ENCODE assay signal across 8 cellular contexts in the genomic region with DNA sequence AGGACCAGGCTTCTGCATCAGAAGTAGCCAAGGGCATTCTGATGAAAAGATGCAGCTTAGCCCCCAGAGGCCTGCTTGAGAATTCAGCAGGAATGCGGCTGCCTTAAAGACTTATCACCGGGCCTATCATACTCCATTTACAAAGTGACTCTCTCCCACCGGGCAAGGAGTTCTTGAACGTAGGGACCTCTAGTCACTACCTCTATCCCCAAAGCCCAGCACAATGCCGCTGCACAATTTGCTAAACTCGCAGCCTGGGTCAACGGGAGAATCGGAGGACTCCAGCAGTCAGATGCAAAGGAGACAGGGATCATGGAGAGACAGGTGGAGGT. TPM values are rescaled to one million over a fixed set of nuclear protein-coding genes. Genes with fewer than 3 reads are reported as not detected.
DNase-seq lines count a peak whose midpoint lies in the region; ATAC-seq and TF ChIP-seq lines count a peak whose summit lies in the region.

No MANE protein-coding gene starts in this region.

- 0 to 2% (median 1%) methylated on average over 8 of the region's 8 CpGs for WGBS in stomach, 5 donors

- H3K36me3 ChIP-seq in stomach = peaks cover 0 to 32% (median 25%) of the 10 kb centered on the region in 4 donors

- ATAC-seq in GM21381 (IDR thresholded peaks at IDR 0.05; ENCODE audit: unreplicated experiment) = peak; percentile 15

- in situ Hi-C loops in astrocyte of the cerebellum (cut with HindIII; ENCODE audit: low sequenced_read_pairs) = no loop called here

- DNase-seq in CD1c-positive myeloid dendritic cell (ENCODE audit: extremely low spot score) (peak; percentile 11), HT-29 (ENCODE audit: low spot score) (peak; percentile 16), astrocyte of the cerebellum (ENCODE audit: low read depth) (peak; percentile 8), iPS-NIHi7 (ENCODE audit: extremely low spot score) (peak; percentile 37), stomach (no peak), NCI-H1417 (lab: John Stamatoyannopoulos, UW) (no peak), NOMO-1 (lab: John Stamatoyannopoulos, UW; ENCODE audit: unreplicated experiment in 2 of 2) (no peak)

- no peaks in the 10 kb centered on the region for H3K9me3 ChIP-seq in stomach

- TF ChIP-seq CTCF in astrocyte of the cerebellum (IDR thresholded peaks at IDR 0.05; ENCODE audit: low read depth, low read length, missing control alignments) (peak; percentile 6), stomach (IDR thresholded peaks at IDR 0.05) (no peak)

- intact Hi-C loops in stomach (cut with DNase I; ENCODE audit: low total_unique reads) = no loop called here

- no peak for TF ChIP-seq POLR2A in stomach (IDR thresholded peaks at IDR 0.05)

- H3K27ac ChIP-seq in stomach = peak overlapping the region; percentile 79 to 96 (median 93)

- peaks cover 13 to 46% (median 29%) of the 10 kb centered on the region in 4 donors for H3K4me1 ChIP-seq in stomach

- TF ChIP-seq EP300 in stomach (IDR thresholded peaks at IDR 0.05) = no peak

- H3K27me3 ChIP-seq in stomach = no peaks in the 10 kb centered on the region

- H3K4me3 ChIP-seq in astrocyte of the cerebellum (ENCODE audit: low read depth, low read length) = peak overlapping the region; percentile 69
- peak overlapping the region; percentile 60 to 93 (median 72) for H3K4me3 ChIP-seq in stomach

RNA-seq across cellular contexts. Expression of a gene that starts 0.7 kb away (rescaled TPM):
- 10.5 and 15.5 TPM in 2 replicates for total RNA-seq in HT-29 (2014; rRNA removed; shearing (Covaris generic))
- total RNA-seq in stomach = 10 to 100 TPM in 3 of 5 donors, 1 to 10 TPM in 2; 5.8 to 35.4 (median 11.6) TPM
- polyA plus RNA-seq in stomach = 10 to 100 TPM in 1 of 3 donors, 1 to 10 TPM in 2; 5.5 to 11.8 (median 10.0) TPM

RNA-seq across cellular contexts. Expression of a gene that starts 27.8 kb away (rescaled TPM):
- not detected in 2 replicates for total RNA-seq in HT-29 (2014; rRNA removed; shearing (Covaris generic))
- not detected for total RNA-seq in stomach
- not detected for polyA plus RNA-seq in stomach

RNA-seq across cellular contexts. Expression of a gene that starts 39.0 kb away (rescaled TPM):
- not detected in 2 replicates for total RNA-seq in HT-29 (2014; rRNA removed; shearing (Covaris generic))
- not detected for total RNA-seq in stomach
- not detected for polyA plus RNA-seq in stomach

Comparison
In these comparisons a context has a peak if more than half of its experiments do, and no peak if none do; other contexts are left out.
1. DNase-seq: peak in CD1c-positive myeloid dendritic cell (single experiment), HT-29 (single experiment), astrocyte of the cerebellum (single experiment) and iPS-NIHi7 (single experiment); none in stomach (single experiment), NCI-H1417 (0 of 3) and NOMO-1 (0 of 2).